18 cellular contexts compared by ENCODE assay signal in the genomic region with DNA sequence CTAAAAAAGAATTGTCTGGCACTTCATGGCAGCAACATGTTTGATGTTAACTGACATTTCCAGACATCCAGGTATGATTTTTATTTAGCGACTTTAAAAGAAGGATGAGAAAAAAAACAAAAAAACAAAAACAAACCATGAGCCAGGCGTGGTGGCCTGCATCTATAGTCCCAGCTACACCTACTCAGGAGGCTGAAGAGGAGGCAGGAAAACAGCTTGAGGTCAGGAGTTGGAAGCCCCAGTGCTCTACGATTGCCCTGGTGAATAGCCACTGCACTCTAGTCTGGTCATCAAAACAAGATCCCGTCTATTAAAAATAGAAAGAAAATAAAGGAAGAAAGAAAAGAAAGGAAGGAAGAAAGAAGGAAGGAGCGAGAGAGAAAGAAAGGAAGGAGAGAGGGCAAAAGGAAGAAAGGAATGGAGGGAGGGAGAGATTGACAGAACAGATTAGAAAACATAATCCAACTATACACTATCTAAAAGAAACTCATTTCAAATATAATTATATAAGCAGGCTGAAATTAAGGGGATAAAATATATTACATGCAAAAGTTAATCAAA.
DNase-seq lines count a peak whose midpoint lies in the region; FAIRE-seq and TF ChIP-seq lines count a peak whose summit lies in the region.
"Had no signal": no experiment of that assay in that cellular context is flagged by ENCODE, and none has a peak within 500 bp of the region (broad histone marks: within the 10 kb centered on the region; RNA-seq: fewer than 3 reads in every experiment).

No MANE protein-coding gene starts in this region.

- no peak overlapping the region for H4K5ac ChIP-seq in H1 (ENCODE audit: insufficient read length, low read depth, low read length)

- H4K8ac ChIP-seq in H1 (ENCODE audit: extremely low read depth, insufficient read depth, low read length): no peak overlapping the region

- no peak for TF ChIP-seq CTCF in MM.1S (IDR thresholded peaks at IDR 0.05; ENCODE audit: low read length)
- TF ChIP-seq CTCF in H1 (IDR thresholded peaks at IDR 0.05; ENCODE audit: control extremely low read depth in 1 of 3, insufficient read depth in 1 of 3, low read depth in 1 of 3, low read length in 3 of 3): no peak

- H2BK5ac ChIP-seq in H1 (ENCODE audit: low read depth, low read length): no peak overlapping the region

- no peak overlapping the region for H2BK15ac ChIP-seq in H1 (ENCODE audit: low read length)

- CTCF ChIA-PET in H1 (lab: Charles Lee; ENCODE audit: partially characterized antibody): interaction anchor here (0.6 to 2.9 kb wide), 2 partner anchors 11 to 62 kb away, joined by 3 to 13 read pairs; no protein-coding TSS in a partner anchor

- H2AFZ ChIP-seq in ACC112 (ENCODE audit: low read length, unreplicated experiment) (no peak overlapping the region), MM.1S (ENCODE audit: low read length) (no peak overlapping the region), H1 (ENCODE audit: low read length) (no peak overlapping the region)

- H3K18ac ChIP-seq in H1 (ENCODE audit: extremely low read depth, low read length): no peak overlapping the region

- H3K56ac ChIP-seq in H1 (replicated peaks; ENCODE audit: insufficient read length, low read depth, low read length): no peak overlapping the region

- H2AK5ac ChIP-seq in H1 (ENCODE audit: low read depth, low read length): no peak overlapping the region

- H3K27me3 ChIP-seq in ACC112 (ENCODE audit: insufficient read depth, low read length) (peaks cover 95% of the 10 kb centered on the region), MM.1S (replicated peaks; ENCODE audit: insufficient read depth, low read length) (peaks cover 30% of the 10 kb centered on the region), H1 (replicated peaks in 1 of 4; ENCODE audit: control insufficient read depth in 3 of 4, extremely low read depth in 1 of 4, insufficient read depth in 3 of 4, low read length in 3 of 4) (peaks cover 72 to 100% (median 89%) of the 10 kb centered on the region in 4 experiments), H7 (ENCODE audit: control insufficient read depth, insufficient read depth, low read length) (peaks cover 100% of the 10 kb centered on the region)
- H3K27me3 ChIP-seq: testis had no signal

- H3K4ac ChIP-seq in H1 (replicated peaks; ENCODE audit: insufficient read length, low read depth, low read length): no peak overlapping the region

- H2BK12ac ChIP-seq in H1 (ENCODE audit: low read depth, low read length): no peak overlapping the region

- no peak overlapping the region for H3K23ac ChIP-seq in H1 (ENCODE audit: insufficient read length)

- H3K4me3 ChIP-seq in ACC112 (ENCODE audit: low read depth, low read length): peak overlapping the region; percentile 48
- H3K4me3 ChIP-seq in MM.1S (ENCODE audit: low read length): peak overlapping the region; percentile 5; the same call in 1 of the 2 replicates
- H3K4me3 ChIP-seq in H1 (ENCODE audit: extremely low read depth in 1 of 4, insufficient read depth in 2 of 4, low read depth in 3 of 4, low read length in 4 of 4): no peak overlapping the region; a peak in 2 of 8 replicates
- no peak overlapping the region for H3K4me3 ChIP-seq in H7 (ENCODE audit: insufficient read depth, low read depth, low read length)
- H3K4me3 ChIP-seq: colonic mucosa, testis had no signal

- no peak overlapping the region for H3K9ac ChIP-seq in MM.1S (ENCODE audit: low read length)
- H3K9ac ChIP-seq in H1 (replicated peaks in 1 of 4; ENCODE audit: extremely low read depth in 1 of 4, low read depth in 3 of 4, low read length in 3 of 4): no peak overlapping the region

- H3K36me3 ChIP-seq in ACC112 (ENCODE audit: insufficient read depth, low read length) (no peaks in the 10 kb centered on the region), MM.1S (replicated peaks; ENCODE audit: insufficient read depth, low read length) (no peaks in the 10 kb centered on the region), H1 (ENCODE audit: control insufficient read depth in 2 of 4, insufficient read depth in 4 of 4, low read length in 3 of 4) (no peaks in the 10 kb centered on the region; a peak in 2 of 8 replicates), H7 (replicated peaks; ENCODE audit: control insufficient read depth, insufficient read depth, low read length) (no peaks in the 10 kb centered on the region)
- H3K36me3 ChIP-seq: colonic mucosa had no signal

- WGBS in H1 (ENCODE audit: extremely low coverage in 1 of 2, insufficient coverage in 1 of 2, insufficient read length in 1 of 2, insufficient replicate concordance in 2 of 2, low coverage in 1 of 2, low lambda C conversion rate in 2 of 2, missing lambda C conversion rate in 1 of 2), 2 experiments: 34% methylated on average over 5 of the region's 5 CpGs; no CpG with 5 or more reads in 1 of the 2 experiments

- DNase-seq in ELF-1 (ENCODE audit: low read depth, low spot score): peak; percentile 4
- no peak for DNase-seq in MM.1S
- DNase-seq in H1 (ENCODE audit: low read depth in 1 of 2, low spot score in 2 of 2): no peak
- no peak for DNase-seq in H7
- no peak for DNase-seq in stimulated activated CD4-positive, alpha-beta T cell treated with anti-CD3 and anti-CD28 coated beads, Interleukin-12 subunit alpha, Interleukin-12 subunit beta, amount 100 ng/mL, for 4 hours
- no peak for DNase-seq in RKO (ENCODE audit: low spot score)
- no peak for DNase-seq in SW 1271 (lab: John Stamatoyannopoulos, UW)
- DNase-seq: activated CD4-positive, alpha-beta memory T cell treated with anti-CD3 and anti-CD28 coated beads, Interleukin-2, amount 10 ng/mL, durations not matched to agents 7 days and 5 days; activated gamma-delta T cell; colonic mucosa; IMR-90; mammary epithelial cell; NCI-H1105; NCI-H2171; retina; testis had no signal

- H3K9me2 ChIP-seq in MM.1S (replicated peaks; ENCODE audit: insufficient read depth, low read length): no peaks in the 10 kb centered on the region

- H3K9me3 ChIP-seq in MM.1S (replicated peaks; ENCODE audit: insufficient read depth, low read length) (no peaks in the 10 kb centered on the region), H1 (ENCODE audit: insufficient read depth in 2 of 2, low read depth in 1 of 2, low read length in 1 of 2) (peaks cover 0 to 4% of the 10 kb centered on the region in 2 experiments; a peak in 1 of 4 replicates)
- H3K9me3 ChIP-seq: colonic mucosa, testis had no signal

- H3K79me2 ChIP-seq in ACC112 (ENCODE audit: control insufficient read depth, insufficient read depth, low read length, unreplicated experiment) (no peaks in the 10 kb centered on the region), MM.1S (ENCODE audit: low read length) (no peaks in the 10 kb centered on the region), H1 (ENCODE audit: control insufficient read depth in 1 of 2, insufficient read depth in 2 of 2, low read length in 2 of 2) (no peaks in the 10 kb centered on the region)

- H2BK20ac ChIP-seq in H1 (ENCODE audit: low read length): no peak overlapping the region

- no peak overlapping the region for H3K14ac ChIP-seq in H1 (ENCODE audit: insufficient read length)

- POLR2A ChIA-PET in H1 (lab: Charles Lee; ENCODE audit: partially characterized antibody): interaction anchor here (1.2 to 1.3 kb wide), 2 partner anchors 11 to 12 kb away, joined by 3 read pairs; no protein-coding TSS in a partner anchor

- H3K4me1 ChIP-seq in ACC112 (ENCODE audit: control insufficient read depth, insufficient read depth, low read length, unreplicated experiment) (no peaks in the 10 kb centered on the region), MM.1S (ENCODE audit: low read length) (no peaks in the 10 kb centered on the region; the same call in 1 of the 2 replicates), H1 (replicated peaks in 1 of 4; ENCODE audit: control insufficient read depth in 3 of 4, insufficient read depth in 4 of 4, low read length in 3 of 4) (peaks cover 6 to 12% (median 8%) of the 10 kb centered on the region in 4 experiments)
- H3K4me1 ChIP-seq: colonic mucosa, testis had no signal

- H3K23me2 ChIP-seq in H1 (ENCODE audit: low read depth, low read length): peaks cover 3% of the 10 kb centered on the region; the same call in 1 of the 2 replicates

- H3K27ac ChIP-seq in ACC112 (ENCODE audit: low read depth, low read length) (no peak overlapping the region), MM.1S (ENCODE audit: low read length) (no peak overlapping the region), H1 (ENCODE audit: low read depth, low read length) (no peak overlapping the region)
- H3K27ac ChIP-seq: colonic mucosa, testis had no signal

- H4K91ac ChIP-seq in H1 (replicated peaks; ENCODE audit: insufficient read length, low read length): no peak overlapping the region

- no peaks in the 10 kb centered on the region for H3K79me1 ChIP-seq in H1 (ENCODE audit: low read depth, low read length)

- H4K20me1 ChIP-seq in MM.1S (ENCODE audit: insufficient read depth, low read length) (no peaks in the 10 kb centered on the region), H1 (replicated peaks in 1 of 2; ENCODE audit: control insufficient read depth in 1 of 2, insufficient read depth in 2 of 2, low read length in 2 of 2) (peaks cover 4 to 6% of the 10 kb centered on the region in 2 experiments)

- TF ChIP-seq RAD21 in H1 (IDR thresholded peaks at IDR 0.05 in 1 of 2, conservative IDR thresholded peaks at IDR 0.05 in 1 of 2; ENCODE audit: low read depth in 2 of 2, low read length in 2 of 2): no peak

- H2BK120ac ChIP-seq in H1 (replicated peaks; ENCODE audit: low read depth, low read length): no peak overlapping the region

- H3K4me2 ChIP-seq in MM.1S (ENCODE audit: low read depth, low read length) (peak overlapping the region; percentile 40), H1 (ENCODE audit: insufficient read depth in 1 of 2, low read depth in 2 of 2, low read length in 2 of 2) (no peak overlapping the region; a peak in 2 of 4 replicates)

- no peaks in the 10 kb centered on the region for H3F3A ChIP-seq in MM.1S (ENCODE audit: insufficient read depth, low read length)

- no peak for FAIRE-seq in H1 (lab: Jason Lieb, UNC)
- FAIRE-seq: H54 had no signal

- TF ChIP-seq POLR2A in H1 (IDR thresholded peaks at IDR 0.05; ENCODE audit: control extremely low read depth in 1 of 2, low read depth in 2 of 2, low read length in 2 of 2): no peak

- no peak for TF ChIP-seq EP300 in H1 (IDR thresholded peaks at IDR 0.05; ENCODE audit: borderline replicate concordance in 1 of 2, low read depth in 2 of 2, low read length in 2 of 2)

TF ChIP-seq in H1, 55 proteins besides CTCF, POLR2A, EP300 and RAD21:
- TF ChIP-seq KDM1A (IDR thresholded peaks at IDR 0.05; ENCODE audit: borderline replicate concordance, low read length) (no peak), SUZ12 (IDR thresholded peaks at IDR 0.05; ENCODE audit: low read length) (0 out of 2 replicates have a peak, but pooled peaks have one; percentile 2)

Comparison
In these comparisons a context has a peak if more than half of its experiments do, and no peak if none do; other contexts are left out.
1. H3K4me3 ChIP-seq: peak in ACC112 (single experiment) and MM.1S (single experiment); none in H1 (0 of 4) and H7 (single experiment).